Comparison of ENCODE assay signal across 21 cellular contexts in the genomic region with DNA sequence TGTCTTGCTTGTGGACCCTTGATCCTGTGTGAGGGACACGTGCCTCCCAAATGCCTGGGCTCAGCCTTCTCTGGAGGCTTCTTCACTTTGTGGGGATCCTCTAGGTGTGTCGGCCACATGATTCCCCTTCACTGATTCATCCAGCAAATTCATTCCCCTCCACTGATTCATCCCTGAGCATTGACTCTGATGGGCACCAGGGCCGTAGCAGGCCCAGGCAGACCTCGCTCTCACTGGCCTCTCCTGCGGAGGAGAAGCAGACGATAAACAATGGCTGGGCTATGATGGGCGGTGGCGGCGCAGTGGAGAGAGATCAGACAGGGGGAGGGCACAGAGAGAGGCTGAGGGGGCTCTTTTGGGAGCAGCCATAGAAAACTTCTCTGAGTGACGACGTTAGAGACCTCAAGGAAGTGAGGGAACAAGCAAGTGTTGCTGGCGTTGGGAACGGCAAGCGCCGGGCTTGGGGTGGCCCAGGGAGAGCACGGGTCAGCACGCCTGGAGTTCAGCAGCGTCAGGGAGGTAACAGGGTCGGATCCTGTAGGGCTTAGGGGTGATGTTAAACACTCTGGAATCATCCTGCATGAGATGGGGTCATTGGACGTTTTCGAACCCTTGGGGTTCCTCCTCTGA. TPM values are rescaled to one million over a fixed set of nuclear protein-coding genes. Genes with fewer than 3 reads are reported as not detected.
DNase-seq lines count a peak whose midpoint lies in the region; ATAC-seq, FAIRE-seq and TF ChIP-seq lines count a peak whose summit lies in the region.
"Had no signal": no experiment of that assay in that cellular context is flagged by ENCODE, and none has a peak within 500 bp of the region (broad histone marks: within the 10 kb centered on the region; RNA-seq: fewer than 3 reads in every experiment).

No MANE protein-coding gene starts in this region.

- H3K9me3 ChIP-seq in HepG2 (ENCODE audit: low read length) (no peaks in the 10 kb centered on the region), right lobe of liver (no peaks in the 10 kb centered on the region)
- H3K9me3 ChIP-seq: mucosa of descending colon had no signal

- TF ChIP-seq POLR2A in HepG2 (IDR thresholded peaks at IDR 0.05; ENCODE audit: insufficient read depth in 1 of 2, low read depth in 2 of 2, low read length in 2 of 2) (no peak), right lobe of liver (IDR thresholded peaks at IDR 0.05) (no peak)

- CTCF ChIA-PET in HepG2 (lab: Yijun Ruan, JAX; ENCODE audit: low intra/inter-chr PET ratio, low total read pairs) (no interaction called here), RWPE1 (lab: Yijun Ruan, JAX) (no interaction called here)

- POLR2A ChIA-PET in HepG2 (lab: Yijun Ruan, JAX) = no interaction called here
- POLR2A ChIA-PET in RWPE1 (lab: Yijun Ruan, JAX; ENCODE audit: low non-redundant PET) = no interaction called here

- H3K36me3 ChIP-seq in HepG2 (replicated peaks in 1 of 2; ENCODE audit: control insufficient read depth in 1 of 2, insufficient read depth in 2 of 2, low read length in 2 of 2) (no peaks in the 10 kb centered on the region), right lobe of liver (no peaks in the 10 kb centered on the region)

- H3K4me3 ChIP-seq in HepG2 (replicated peaks in 1 of 3; ENCODE audit: insufficient read depth in 1 of 3, low read depth in 2 of 3, low read length in 3 of 3) (no peak overlapping the region), right lobe of liver (no peak overlapping the region), epithelial cell of esophagus (ENCODE audit: low read length) (no peak overlapping the region)
- H3K4me3 ChIP-seq: mucosa of descending colon, SK-N-MC had no signal

- FAIRE-seq in HepG2 (lab: Jason Lieb, UNC) = no peak
- no peak for FAIRE-seq in GM19239 (lab: Jason Lieb, UNC)
- FAIRE-seq: D721Med had no signal

- BruUV-seq in HepG2 (replicated peaks; lab: Mats Ljungman, UMichigan) = no TSS peak

- TF ChIP-seq CTCF in HepG2 (CRISPR knock-in tag; IDR thresholded peaks at IDR 0.05) = no peak
- no peak for TF ChIP-seq CTCF in right lobe of liver (IDR thresholded peaks at IDR 0.05)
- no peak for TF ChIP-seq CTCF in RWPE1 (conservative IDR thresholded peaks at IDR 0.05; ENCODE audit: low read depth)
- no peak for TF ChIP-seq CTCF in epithelial cell of esophagus (IDR thresholded peaks at IDR 0.05; ENCODE audit: insufficient read depth, low read depth, low read length, missing control alignments)

- H3K79me2 ChIP-seq in HepG2 (ENCODE audit: insufficient read depth, low read length) = no peaks in the 10 kb centered on the region

- 0 out of 2 replicates have a peak, but pooled peaks cover 13% of the 10 kb centered on the region for H3K4me1 ChIP-seq in HepG2 (ENCODE audit: insufficient read depth, low read length)
- H3K4me1 ChIP-seq in right lobe of liver = no peaks in the 10 kb centered on the region

- peak; percentile 38 for ATAC-seq in HepG2
- no peak for ATAC-seq in right lobe of liver
- no peak for ATAC-seq in HG03469 (IDR thresholded peaks at IDR 0.05; ENCODE audit: unreplicated experiment)
- ATAC-seq in GM21786 (IDR thresholded peaks at IDR 0.05; ENCODE audit: unreplicated experiment) = no peak
- ATAC-seq: activated CD8-positive, alpha-beta T cell treated with anti-CD3 and anti-CD28 coated beads for 36 hours; mucosa of descending colon; sciatic nerve had no signal

- WGBS in HepG2 (ENCODE audit: low lambda C conversion rate) = 30% methylated on average over 19 of the region's 21 CpGs
- WGBS in right lobe of liver (ENCODE audit: insufficient coverage, low coverage, low lambda C conversion rate, missing lambda C conversion rate) = 76% methylated on average over 15 of the region's 21 CpGs

- H3K27ac ChIP-seq in HepG2 (ENCODE audit: extremely low read length, insufficient read depth, low read length) (no peak overlapping the region), right lobe of liver (no peak overlapping the region), RWPE1 (no peak overlapping the region)
- H3K27ac ChIP-seq: SK-N-MC had no signal

- no peak overlapping the region for H2AFZ ChIP-seq in HepG2 (ENCODE audit: low read length)

- H3K4me2 ChIP-seq in HepG2 (ENCODE audit: low read depth, low read length) = no peak overlapping the region

- no peaks in the 10 kb centered on the region for H4K20me1 ChIP-seq in HepG2 (ENCODE audit: insufficient read depth, low read length)

- H3K9ac ChIP-seq in HepG2 (ENCODE audit: insufficient read depth, low read depth, low read length) = no peak overlapping the region

- no peak for DNase-seq in HepG2 (ENCODE audit: low spot score)
- DNase-seq in right lobe of liver = no peak
- peak; percentile 87 for DNase-seq in RWPE1 (ENCODE audit: low spot score)
- DNase-seq in epithelial cell of esophagus (ENCODE audit: low read depth) = peak; percentile 76
- DNase-seq in GM19239 (ENCODE audit: insufficient read length, low spot score) = no peak
- no peak for DNase-seq in activated CD4-positive, alpha-beta T cell treated with anti-CD3 and anti-CD28 coated beads, Interleukin-2, amount 50 U/mL, for 48 hours
- DNase-seq: activated CD4-positive, CD25-positive, alpha-beta regulatory T cell; activated CD8-positive, alpha-beta T cell treated with anti-CD3 and anti-CD28 coated beads for 36 hours; activated gamma-delta T cell; C1 segment of cervical spinal cord; dermis blood vessel endothelial cell; hippocampal formation; mucosa of descending colon; NCI-H1436; NCI-H524; nephron progenitor cell had no signal

- in situ Hi-C loops in HepG2 (cut with HindIII; ENCODE audit: extremely low pct_ligation_motif_present, low pct_unique_long_range_greater_than_20kb) = no loop called here

- H3K27me3 ChIP-seq in HepG2 (ENCODE audit: control insufficient read depth in 1 of 2, insufficient read depth in 2 of 2, low read length in 2 of 2) (peaks cover 20 to 87% of the 10 kb centered on the region in 2 experiments), right lobe of liver (no peaks in the 10 kb centered on the region)

- TF ChIP-seq EP300 in HepG2 (IDR thresholded peaks at IDR 0.05; ENCODE audit: low read depth in 2 of 2, low read length in 2 of 2) (no peak), HepG2 (CRISPR knock-in tag; IDR thresholded peaks at IDR 0.05; ENCODE audit: borderline replicate concordance) (no peak)

- intact Hi-C loops in HepG2 (cut with micrococcal nuclease; ENCODE audit: unreplicated experiment) (no loop called here), right lobe of liver (cut with DNase I) (no loop called here)

- TF ChIP-seq RAD21 in HepG2 (CRISPR knock-in tag; IDR thresholded peaks at IDR 0.05) = no peak

TF ChIP-seq in HepG2, 621 proteins besides CTCF, POLR2A, EP300 and RAD21 (continues in another document):
- TF ChIP-seq ZNF317 (CRISPR knock-in tag; IDR thresholded peaks at IDR 0.05) = peak; percentile 95

RNA-seq across cellular contexts. Expression of gene RPTOR, which starts 17.5 kb away (rescaled TPM):
- 25.3 TPM in 2 replicates for total RNA-seq in HepG2 (2016; rRNA removed; fragmentation: Illumina TruSeq; extraction: Trizol)
- total RNA-seq in HepG2 (2016; cell fraction: cytosol; rRNA removed; fragmentation: Illumina TruSeq; extraction: Trizol; ENCODE audit: low read depth) = 9.3 TPM in 2 replicates
- 19.0 and 24.1 TPM in 2 replicates for total RNA-seq in HepG2 (2016; cell fraction: insoluble cytoplasmic fraction; rRNA removed; fragmentation: Illumina TruSeq; extraction: Trizol)
- 10.7 and 12.5 TPM in 2 replicates for total RNA-seq in HepG2 (2016; cell fraction: membrane; rRNA removed; fragmentation: Illumina TruSeq; extraction: Trizol)
- 47.4 and 53.3 TPM in 2 replicates for total RNA-seq in HepG2 (2016; cell fraction: nucleus; rRNA removed; fragmentation: Illumina TruSeq; extraction: Trizol)
- 6.6 and 7.2 TPM in 2 replicates for polyA plus RNA-seq in HepG2 (2011; rRNA removed)
- 4.9 and 6.5 TPM in 2 replicates for polyA plus RNA-seq in HepG2 (2011; cell fraction: cytosol; rRNA removed)
- polyA plus RNA-seq in HepG2 (2011; cell fraction: nucleus; rRNA removed) = 40.6 and 57.3 TPM in 2 replicates
- polyA plus RNA-seq in HepG2 (2012) = 16.9 and 22.1 TPM in 2 replicates
- 1.6 TPM in 2 replicates for polyA plus RNA-seq in HepG2 (2016; cell fraction: cytosol; fragmentation: Illumina TruSeq; extraction: Trizol; ENCODE audit: low read depth)
- 12.7 and 16.8 TPM in 2 replicates for polyA plus RNA-seq in HepG2 (2016; cell fraction: insoluble cytoplasmic fraction; fragmentation: Illumina TruSeq; extraction: Trizol; ENCODE audit: low read depth)
- 3.3 and 3.8 TPM in 2 replicates for polyA plus RNA-seq in HepG2 (2016; cell fraction: membrane; fragmentation: Illumina TruSeq; extraction: Trizol; ENCODE audit: low read depth)
- polyA plus RNA-seq in HepG2 (2016; cell fraction: nucleus; fragmentation: Illumina TruSeq; extraction: Trizol; ENCODE audit: insufficient read depth, low read depth) = 36.3 and 39.1 TPM in 2 replicates
- polyA minus RNA-seq in HepG2 (2011; rRNA and poly(A)+ RNA removed; ENCODE audit: low replicate concordance) = 26.1 and 51.5 TPM in 2 replicates
- 18.6 and 20.2 TPM in 2 replicates for polyA minus RNA-seq in HepG2 (2011; cell fraction: cytosol; rRNA and poly(A)+ RNA removed)
- 62.9 and 72.9 TPM in 2 replicates for polyA minus RNA-seq in HepG2 (2011; cell fraction: nucleus; rRNA and poly(A)+ RNA removed)
- 10 to 100 TPM; 13.1 to 24.0 (median 15.5) TPM for total RNA-seq in right lobe of liver

RNA-seq across cellular contexts. Expression of gene NPTX1, which starts 50.7 kb away (rescaled TPM):
- total RNA-seq in HepG2 (2016; rRNA removed; fragmentation: Illumina TruSeq; extraction: Trizol) = not detected in 2 replicates
- total RNA-seq in HepG2 (2016; cell fraction: cytosol; rRNA removed; fragmentation: Illumina TruSeq; extraction: Trizol; ENCODE audit: low read depth) = not detected in 2 replicates
- not detected in 2 replicates for total RNA-seq in HepG2 (2016; cell fraction: insoluble cytoplasmic fraction; rRNA removed; fragmentation: Illumina TruSeq; extraction: Trizol)
- total RNA-seq in HepG2 (2016; cell fraction: membrane; rRNA removed; fragmentation: Illumina TruSeq; extraction: Trizol) = not detected in 2 replicates
- total RNA-seq in HepG2 (2016; cell fraction: nucleus; rRNA removed; fragmentation: Illumina TruSeq; extraction: Trizol) = not detected in 2 replicates
- polyA plus RNA-seq in HepG2 (2011; rRNA removed) = 0.01 TPM in 1 of 2 replicates, not detected in the other
- not detected in 2 replicates for polyA plus RNA-seq in HepG2 (2011; cell fraction: cytosol; rRNA removed)
- not detected in 2 replicates for polyA plus RNA-seq in HepG2 (2011; cell fraction: nucleus; rRNA removed)
- polyA plus RNA-seq in HepG2 (2012) = not detected in 2 replicates
- not detected in 2 replicates for polyA plus RNA-seq in HepG2 (2016; cell fraction: cytosol; fragmentation: Illumina TruSeq; extraction: Trizol; ENCODE audit: low read depth)
- not detected in 2 replicates for polyA plus RNA-seq in HepG2 (2016; cell fraction: insoluble cytoplasmic fraction; fragmentation: Illumina TruSeq; extraction: Trizol; ENCODE audit: low read depth)
- not detected in 2 replicates for polyA plus RNA-seq in HepG2 (2016; cell fraction: membrane; fragmentation: Illumina TruSeq; extraction: Trizol; ENCODE audit: low read depth)
- polyA plus RNA-seq in HepG2 (2016; cell fraction: nucleus; fragmentation: Illumina TruSeq; extraction: Trizol; ENCODE audit: insufficient read depth, low read depth) = not detected in 2 replicates
- polyA minus RNA-seq in HepG2 (2011; rRNA and poly(A)+ RNA removed; ENCODE audit: low replicate concordance) = 17.0 TPM in 1 of 2 replicates, not detected in the other
- 0.10 TPM in 1 of 2 replicates, not detected in the other for polyA minus RNA-seq in HepG2 (2011; cell fraction: cytosol; rRNA and poly(A)+ RNA removed)
- 0.25 TPM in 1 of 2 replicates, not detected in the other for polyA minus RNA-seq in HepG2 (2011; cell fraction: nucleus; rRNA and poly(A)+ RNA removed)
- under 1 TPM in 1 of 6 experiments, not detected in 5; 0.06 TPM for total RNA-seq in right lobe of liver

Comparison
In these comparisons a context has a peak if more than half of its experiments do, and no peak if none do; other contexts are left out.
1. DNase-seq: peak in RWPE1 (single experiment) and epithelial cell of esophagus (single experiment); none in HepG2 (single experiment), right lobe of liver (0 of 3), GM19239 (single experiment) and activated CD4-positive, alpha-beta T cell treated with anti-CD3 and anti-CD28 coated beads, Interleukin-2, amount 50 U/mL, for 48 hours (0 of 2).